In the genomic region with DNA sequence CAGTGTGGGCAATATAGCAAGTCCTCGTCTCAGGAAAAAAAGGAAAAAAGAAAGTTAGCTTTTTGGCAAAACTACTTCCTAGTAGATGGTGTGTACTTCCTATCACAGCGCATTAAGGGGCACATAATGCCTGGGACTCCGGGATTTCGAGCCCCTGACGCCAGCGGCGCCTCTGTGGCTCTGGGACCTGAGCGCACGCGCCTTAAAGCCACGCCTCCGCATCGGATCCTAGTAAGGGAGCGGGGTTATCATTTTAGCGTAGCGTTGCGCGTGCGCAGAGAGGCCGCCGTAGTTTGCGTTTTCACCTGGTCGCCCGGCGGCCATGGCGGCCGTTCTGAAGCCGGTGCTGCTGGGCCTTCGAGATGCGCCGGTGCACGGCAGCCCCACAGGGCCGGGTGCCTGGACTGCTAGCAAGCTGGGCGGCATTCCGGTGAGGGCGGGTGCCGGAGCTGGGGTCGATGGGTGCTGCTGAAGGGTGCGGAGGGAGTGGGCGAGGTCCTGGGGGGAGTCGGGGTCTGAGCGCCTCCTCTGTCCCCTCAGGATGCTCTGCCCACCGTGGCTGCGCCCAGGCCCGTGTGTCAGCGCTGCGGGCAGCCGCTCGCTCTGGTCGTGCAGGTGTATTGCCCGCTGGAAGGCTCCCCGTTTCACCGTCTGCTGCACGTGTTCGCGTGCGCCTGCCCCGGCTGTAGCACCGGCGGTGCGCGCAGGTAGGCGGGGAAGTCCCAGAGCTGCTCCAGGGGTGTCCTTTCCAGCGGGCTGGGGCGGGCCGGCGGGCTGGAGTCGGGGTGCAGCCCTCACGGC, we compare ENCODE assay signal across 8 cellular contexts. TPM values are rescaled to one million over a fixed set of nuclear protein-coding genes. Genes with fewer than 3 reads are reported as not detected.
DNase-seq lines count a peak whose midpoint lies in the region; ATAC-seq and TF ChIP-seq lines count a peak whose summit lies in the region.

A gene with protein sequence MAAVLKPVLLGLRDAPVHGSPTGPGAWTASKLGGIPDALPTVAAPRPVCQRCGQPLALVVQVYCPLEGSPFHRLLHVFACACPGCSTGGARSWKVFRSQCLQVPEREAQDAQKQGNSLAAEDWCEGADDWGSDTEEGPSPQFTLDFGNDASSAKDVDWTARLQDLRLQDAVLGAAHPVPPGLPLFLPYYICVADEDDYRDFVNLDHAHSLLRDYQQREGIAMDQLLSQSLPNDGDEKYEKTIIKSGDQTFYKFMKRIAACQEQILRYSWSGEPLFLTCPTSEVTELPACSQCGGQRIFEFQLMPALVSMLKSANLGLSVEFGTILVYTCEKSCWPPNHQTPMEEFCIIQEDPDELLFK (plus strand): TSS at position 291 of the 801 bp plus-strand sequence. CDS start 32 bp downstream, at position 323.

- H3K27ac ChIP-seq in caudate nucleus (ENCODE audit: low read depth, low read length), result peak within 1 kb of the TSS; percentile 41

- POLR2A ChIA-PET in activated B cell treated with CpG ODN at 0.5 μM for 24 hours (lab: Charles Lee), result interaction anchor here (1.2 to 1.3 kb wide), 2 partner anchors 24 to 39 kb away, joined by 3 to 6 read pairs; a partner anchor contains a TSS

- ATAC-seq in GM18909 (IDR thresholded peaks at IDR 0.05; ENCODE audit: poor library complexity, unreplicated experiment) (peak; percentile 78), HG03196 (IDR thresholded peaks at IDR 0.05; ENCODE audit: unreplicated experiment) (peak; percentile 82), activated B cell treated with CpG ODN at 0.5 μM for 24 hours (ENCODE audit: low read depth) (peak; percentile 98)

- H3K27me3 Mint-ChIP-seq in activated B cell treated with CpG ODN at 0.5 μM for 24 hours, result no peaks in the 10 kb centered on the region

- CTCF ChIA-PET in activated B cell treated with CpG ODN at 0.5 μM for 24 hours (lab: Charles Lee), result no interaction called here

- peaks cover 31% of the 10 kb centered on the region for H3K36me3 Mint-ChIP-seq in activated B cell treated with CpG ODN at 0.5 μM for 24 hours (ENCODE audit: low read depth)

- no peaks in the 10 kb centered on the region for H3K9me3 Mint-ChIP-seq in activated B cell treated with CpG ODN at 0.5 μM for 24 hours

- no peak for TF ChIP-seq CTCF in activated B cell treated with CpG ODN at 0.5 μM for 24 hours (IDR thresholded peaks at IDR 0.05)

- H3K27ac Mint-ChIP-seq in activated B cell treated with CpG ODN at 0.5 μM for 24 hours, result peak within 1 kb of the TSS; percentile 85

- intact Hi-C loops in activated B cell treated with CpG ODN at 0.5 μM for 24 hours (cut with micrococcal nuclease), result loop anchor here (1.0 kb wide), 2 partner anchors 26 to 45 kb away; no protein-coding TSS in a partner anchor

- H3K4me1 Mint-ChIP-seq in activated B cell treated with CpG ODN at 0.5 μM for 24 hours, result peaks cover 22% of the 10 kb centered on the region

- peak; percentile 98 for DNase-seq in AG08395 (ENCODE audit: low spot score)
- DNase-seq in NCI-H345 (lab: John Stamatoyannopoulos, UW), result peak; percentile 99
- DNase-seq in activated B cell treated with CpG ODN at 0.5 μM for 24 hours, result peak; percentile 86
- DNase-seq in caudate nucleus (lab: John Stamatoyannopoulos, UW), result peak in 59 of 61 donors; percentile 23 to 89 (median 70)
- DNase-seq in islet precursor cell, result peak; percentile 94
- DNase-seq in stimulated activated CD4-positive, alpha-beta T cell treated with anti-CD3 and anti-CD28 coated beads, Interleukin-12 subunit alpha, Interleukin-12 subunit beta, amount 100 ng/mL, for 48 hours (ENCODE audit: low read depth in 2 of 3, low spot score in 1 of 3), result peak; percentile 87 to 91 (median 91)

- H3K4me3 Mint-ChIP-seq in activated B cell treated with CpG ODN at 0.5 μM for 24 hours, result peak within 1 kb of the TSS; percentile 91

RNA-seq across cellular contexts. Expression of the gene that starts here (rescaled TPM):
- 13.4 and 18.6 TPM in 2 replicates for total RNA-seq in activated B cell treated with CpG ODN at 0.5 μM for 24 hours

Comparison
In these comparisons a context has a peak if more than half of its experiments do, and no peak if none do; other contexts are left out.
1. Peak in every context shown above with its lines: DNase-seq, ATAC-seq and H3K27ac ChIP-seq.